32 cellular contexts compared by ENCODE assay signal in the genomic region with DNA sequence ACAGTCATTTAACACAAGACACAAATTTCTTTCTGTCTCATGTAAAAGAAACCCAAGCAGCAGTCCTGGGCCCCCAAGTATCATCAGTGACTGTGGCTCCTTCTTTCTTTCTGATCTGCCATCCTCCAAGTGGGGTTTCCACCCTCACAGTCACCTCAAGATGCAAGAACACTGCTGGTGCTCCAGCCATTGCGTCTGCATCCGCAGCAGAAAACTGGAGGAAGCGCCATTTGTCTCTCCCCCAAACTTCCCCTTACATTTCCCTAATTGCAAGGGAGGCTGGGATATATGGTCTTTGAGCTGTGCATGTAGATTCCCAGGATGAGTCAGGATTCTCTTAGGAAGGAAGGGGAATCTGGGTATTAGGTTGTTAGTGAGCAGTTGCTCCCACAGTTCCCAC.
"Had no signal": no experiment of that assay in that cellular context is flagged by ENCODE, and none has a peak within 500 bp of the region (broad histone marks: within the 10 kb centered on the region; RNA-seq: fewer than 3 reads in every experiment).

No MANE protein-coding gene starts in this region.

- H3K4me3 ChIP-seq: adrenal gland, body of pancreas, esophagus squamous epithelium, mucosa of descending colon, pancreas, prostate gland, sigmoid colon, suprapubic skin, tibial artery, upper lobe of right lung had no signal

- ATAC-seq: activated naive CD4-positive, alpha-beta T cell treated with anti-CD3 and anti-CD28 coated beads, Interleukin-2, amount 50 U/mL, for 72 hours; body of pancreas; left cardiac atrium; left ventricle myocardium superior; mucosa of descending colon; T-helper 17 cell; upper lobe of right lung had no signal

- H3K4me1 ChIP-seq: adrenal gland, body of pancreas, pancreas, prostate gland, sigmoid colon, suprapubic skin, tibial artery, upper lobe of right lung had no signal

- H3K36me3 ChIP-seq: adrenal gland, esophagus squamous epithelium, pancreas, prostate gland, sigmoid colon, suprapubic skin, tibial artery, upper lobe of right lung had no signal

- H3K9me3 ChIP-seq: adrenal gland, body of pancreas, esophagus squamous epithelium, mucosa of descending colon, pancreas, prostate gland, suprapubic skin, tibial artery, upper lobe of right lung had no signal

- FAIRE-seq: colon, endometrium, keratinocyte, pancreas, small intestine had no signal

- H3K9me3 Mint-ChIP-seq: activated naive CD4-positive, alpha-beta T cell treated with anti-CD3 and anti-CD28 coated beads, Interleukin-2, amount 50 U/mL, for 72 hours had no signal

- H3K27me3 Mint-ChIP-seq: T-helper 17 cell had no signal

- H3K27me3 ChIP-seq: adrenal gland, body of pancreas, pancreas, sigmoid colon had no signal

- H3K4me3 Mint-ChIP-seq: T-helper 17 cell had no signal

- H3K27ac ChIP-seq: adrenal gland, body of pancreas, epithelial cell of prostate, esophagus squamous epithelium, pancreas, prostate gland, sigmoid colon, suprapubic skin, tibial artery, upper lobe of right lung had no signal

- DNase-seq: activated CD4-positive, alpha-beta T cell treated with anti-CD3 and anti-CD28 coated beads, Interleukin-2, amount 50 U/mL, for 1 hour; activated CD8-positive, alpha-beta memory T cell treated with anti-CD3 and anti-CD28 coated beads for 24 hours; activated gamma-delta T cell treated with Interleukin-2 at 50 U/mL for 16 hours; activated T-cell treated with anti-CD3 and anti-CD28 coated beads, Interleukin-2, amount 50 U/mL, for 1 hour; adrenal gland; aorta; body of pancreas; dermis blood vessel endothelial cell; effector CD8-positive, alpha-beta T cell; esophagus squamous epithelium; foreskin melanocyte; left cardiac atrium; left ventricle myocardium superior; mucosa of descending colon; pancreas; retina; sigmoid colon; small intestine; stimulated activated CD4-positive, alpha-beta T cell treated with anti-CD3 and anti-CD28 coated beads, Interleukin-4, amount 100 ng/mL, for 4 hours; stimulated activated CD8-positive, alpha-beta memory T cell treated with anti-CD3 and anti-CD28 coated beads, Interleukin-4, amount 100 ng/mL, for 48 hours; stimulated activated naive CD4-positive, alpha-beta T cell; T-helper 17 cell; T1000; tibial artery; upper lobe of right lung had no signal
